Comparison of ENCODE assay signal across 28 cellular contexts in genomic region chr19:23381114-23381513, GRCh38.
"Had no signal": no experiment of that assay in that cellular context is flagged by ENCODE, and none has a peak within 500 bp of the region (broad histone marks: within the 10 kb centered on the region; RNA-seq: fewer than 3 reads in every experiment).

No MANE protein-coding gene starts in this region.

- H3K27me3 Mint-ChIP-seq: activated B cell treated with CpG ODN at 0.5 μM for 24 hours; activated CD4-positive, alpha-beta memory T cell treated with anti-CD3 and anti-CD28 coated beads for 36 hours; activated CD4-positive, alpha-beta T cell treated with anti-CD3 and anti-CD28 coated beads, Interleukin-2, amount 10 ng/mL, durations not matched to agents 7 days and 5 days; activated naive CD4-positive, alpha-beta T cell treated with anti-CD3 and anti-CD28 coated beads, Interleukin-2, amount 10 ng/mL, durations not matched to agents 7 days and 5 days; activated naive CD8-positive, alpha-beta T cell treated with anti-CD3 and anti-CD28 coated beads for 36 hours; T-cell had no signal

- H3K9ac ChIP-seq: KMS-11 had no signal

- H3K27ac ChIP-seq: brain microvascular endothelial cell, KMS-11, Peyer's patch, SK-N-MC had no signal

- H3K4me3 ChIP-seq: Peyer's patch, SK-N-MC had no signal

- H3K4me3 Mint-ChIP-seq: activated B cell treated with CpG ODN at 0.5 μM for 24 hours; activated CD4-positive, alpha-beta memory T cell treated with anti-CD3 and anti-CD28 coated beads for 36 hours; activated CD4-positive, alpha-beta T cell treated with anti-CD3 and anti-CD28 coated beads, Interleukin-2, amount 10 ng/mL, durations not matched to agents 7 days and 5 days; activated naive CD4-positive, alpha-beta T cell treated with anti-CD3 and anti-CD28 coated beads, Interleukin-2, amount 10 ng/mL, durations not matched to agents 7 days and 5 days; activated naive CD8-positive, alpha-beta T cell treated with anti-CD3 and anti-CD28 coated beads for 36 hours; T-cell had no signal

- FAIRE-seq: TTC549 had no signal

- ATAC-seq: T-cell had no signal

- H3K27me3 ChIP-seq: brain microvascular endothelial cell, Peyer's patch had no signal

- H3K4me2 ChIP-seq: KMS-11 had no signal

- DNase-seq: activated B cell treated with CpG ODN at 0.5 μM for 24 hours; activated CD4-positive, alpha-beta memory T cell treated with anti-CD3 and anti-CD28 coated beads for 36 hours; activated CD4-positive, alpha-beta T cell treated with anti-CD3 and anti-CD28 coated beads for 1 hour; activated CD4-positive, alpha-beta T cell treated with anti-CD3 and anti-CD28 coated beads, Interleukin-2, amount 10 ng/mL, durations not matched to agents 7 days and 5 days; activated CD8-positive, alpha-beta memory T cell treated with anti-CD3 and anti-CD28 coated beads for 24 hours; activated gamma-delta T cell treated with Interleukin-2 at 50 U/mL for 16 hours; activated naive CD4-positive, alpha-beta T cell treated with anti-CD3 and anti-CD28 coated beads, Interleukin-2, amount 10 ng/mL, durations not matched to agents 7 days and 5 days; activated naive CD8-positive, alpha-beta T cell treated with anti-CD3 and anti-CD28 coated beads for 36 hours; activated T-cell treated with anti-CD3 and anti-CD28 coated beads, Interleukin-2, amount 50 U/mL, for 48 hours; brain microvascular endothelial cell; NCI-H1092; NCI-H1417; NCI-H1930; NCI-H2107; NCI-H2171 treated with DMSO at 0.1 percent for 48 hours; NCI-H226; NCI-H510A; NCI-H526 treated with DMSO at 0.1 percent for 48 hours; NCI-H82; Peyer's patch; SIG-M5; T-cell; T-helper 2 cell; T1000 had no signal

- H3K4me1 ChIP-seq: Peyer's patch had no signal

- H3K27ac Mint-ChIP-seq: activated B cell treated with CpG ODN at 0.5 μM for 24 hours; activated CD4-positive, alpha-beta memory T cell treated with anti-CD3 and anti-CD28 coated beads for 36 hours; activated CD4-positive, alpha-beta T cell treated with anti-CD3 and anti-CD28 coated beads, Interleukin-2, amount 10 ng/mL, durations not matched to agents 7 days and 5 days; activated naive CD4-positive, alpha-beta T cell treated with anti-CD3 and anti-CD28 coated beads, Interleukin-2, amount 10 ng/mL, durations not matched to agents 7 days and 5 days; activated naive CD8-positive, alpha-beta T cell treated with anti-CD3 and anti-CD28 coated beads for 36 hours; activated T-helper 2 cell treated with anti-CD3 and anti-CD28 coated beads, Interferon-gamma antibody, Interleukin-2, Interleukin-4, amounts not matched to agents 10 μg/mL and 5 μg/mL and 100 μg/mL, durations not matched to agents 14 hours and 24 hours and 36 hours; T-cell had no signal
